ENCODE assay signal across 26 cellular contexts in the genomic region with DNA sequence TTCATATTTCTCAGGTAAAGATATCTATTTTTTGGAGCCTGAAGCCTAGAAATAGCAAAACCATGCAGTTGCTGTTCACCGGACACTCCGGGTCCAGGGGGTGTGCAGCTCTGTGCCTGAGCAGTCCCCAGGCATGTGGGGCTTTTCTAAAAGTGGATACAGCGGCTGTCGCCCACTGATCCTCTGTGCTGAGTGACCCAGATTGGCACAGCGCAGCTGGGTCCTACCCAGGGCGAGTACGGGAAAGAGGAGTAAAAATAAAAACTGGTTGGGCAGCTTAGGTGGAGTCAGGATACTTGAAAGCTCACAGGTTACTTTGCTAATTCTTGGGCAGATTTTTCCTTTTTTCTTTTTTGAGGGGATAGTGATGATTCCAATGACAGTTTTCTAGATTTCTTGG.
DNase-seq lines count a peak whose midpoint lies in the region; ATAC-seq and TF ChIP-seq lines count a peak whose summit lies in the region.
"Had no signal": no experiment of that assay in that cellular context is flagged by ENCODE, and none has a peak within 500 bp of the region (broad histone marks: within the 10 kb centered on the region; RNA-seq: fewer than 3 reads in every experiment).

No MANE protein-coding gene starts in this region.

- H3F3A ChIP-seq in PC-3 (ENCODE audit: low read length, unreplicated experiment) = no peaks in the 10 kb centered on the region

- no peak overlapping the region for H2AFZ ChIP-seq in PC-3 (ENCODE audit: low read length)

- TF ChIP-seq CTCF in PC-3 (conservative IDR thresholded peaks at IDR 0.05; ENCODE audit: low read depth, low read length) = no peak
- no peak for TF ChIP-seq CTCF in mesothelial cell of epicardium (IDR thresholded peaks at IDR 0.05; ENCODE audit: unreplicated experiment)
- TF ChIP-seq CTCF in thoracic aorta (IDR thresholded peaks at IDR 0.05) = no peak

- POLR2A ChIA-PET in PC-3 (lab: Charles Lee; ENCODE audit: unreplicated experiment) = no interaction called here

- H4K20me1 ChIP-seq in PC-3 (ENCODE audit: low read length) = no peaks in the 10 kb centered on the region

- no peak overlapping the region for H3K9ac ChIP-seq in PC-3 (ENCODE audit: low read length)

- H3K79me2 ChIP-seq in PC-3 (ENCODE audit: low read length) = 0 out of 2 replicates have a peak, but pooled peaks cover 13% of the 10 kb centered on the region

- no peak overlapping the region for H3K4me3 Mint-ChIP-seq in mesothelial cell of epicardium
- H3K4me3 Mint-ChIP-seq in T-helper 2 cell treated with Interferon-gamma antibody and Interleukin-4, amounts not matched to agents 5 μg/mL and 100 μg/mL, for 36 hours = no peak overlapping the region
- no peak overlapping the region for H3K4me3 Mint-ChIP-seq in stimulated activated naive CD8-positive, alpha-beta T cell treated with anti-CD3 and anti-CD28 coated beads, Interleukin-15, amount 100 ng/mL, for 72 hours
- H3K4me3 Mint-ChIP-seq: activated CD4-positive, alpha-beta memory T cell treated with anti-CD3 and anti-CD28 coated beads for 36 hours; activated naive CD8-positive, alpha-beta T cell treated with anti-CD3 and anti-CD28 coated beads, Interleukin-2, amount 10 ng/mL, durations not matched to agents 7 days and 5 days; nephron progenitor cell had no signal

- CTCF ChIA-PET in PC-3 (lab: Charles Lee) = no interaction called here

- peaks cover 16% of the 10 kb centered on the region for H3K9me3 Mint-ChIP-seq in mesothelial cell of epicardium
- H3K9me3 Mint-ChIP-seq in T-helper 2 cell treated with Interferon-gamma antibody and Interleukin-4, amounts not matched to agents 5 μg/mL and 100 μg/mL, for 36 hours = peaks cover 3% of the 10 kb centered on the region
- H3K9me3 Mint-ChIP-seq in stimulated activated naive CD8-positive, alpha-beta T cell treated with anti-CD3 and anti-CD28 coated beads, Interleukin-15, amount 100 ng/mL, for 72 hours = peaks cover 9 to 24% of the 10 kb centered on the region in 2 donors

- H3K4me3 ChIP-seq in PC-3 (ENCODE audit: low read length) = no peak overlapping the region
- H3K4me3 ChIP-seq in thoracic aorta = peak overlapping the region; percentile 32
- H3K4me3 ChIP-seq: HAP-1, skin epidermis had no signal

- H3K27me3 ChIP-seq in PC-3 (ENCODE audit: low read length) (no peaks in the 10 kb centered on the region), thoracic aorta (replicated peaks; ENCODE audit: insufficient read depth) (no peaks in the 10 kb centered on the region)

- BruUV-seq in PC-3 (replicated peaks; lab: Mats Ljungman, UMichigan) = no TSS peak

- H3K36me3 ChIP-seq in PC-3 (ENCODE audit: low read depth, low read length) = no peaks in the 10 kb centered on the region; the same call in 1 of the 2 replicates
- H3K36me3 ChIP-seq in thoracic aorta = no peaks in the 10 kb centered on the region
- H3K36me3 ChIP-seq: HAP-1 had no signal

- H3K27ac ChIP-seq in PC-3 (ENCODE audit: low read length) (no peak overlapping the region), thoracic aorta (no peak overlapping the region)
- H3K27ac ChIP-seq: epithelial cell of prostate, skin epidermis had no signal

- H3K27ac Mint-ChIP-seq in mesothelial cell of epicardium = peak overlapping the region; percentile 6
- no peak overlapping the region for H3K27ac Mint-ChIP-seq in T-helper 2 cell treated with Interferon-gamma antibody and Interleukin-4, amounts not matched to agents 5 μg/mL and 100 μg/mL, for 36 hours
- H3K27ac Mint-ChIP-seq in stimulated activated naive CD8-positive, alpha-beta T cell treated with anti-CD3 and anti-CD28 coated beads, Interleukin-15, amount 100 ng/mL, for 72 hours = no peak overlapping the region
- H3K27ac Mint-ChIP-seq: activated CD4-positive, alpha-beta memory T cell treated with anti-CD3 and anti-CD28 coated beads for 36 hours; activated naive CD8-positive, alpha-beta T cell treated with anti-CD3 and anti-CD28 coated beads, Interleukin-2, amount 10 ng/mL, durations not matched to agents 7 days and 5 days; nephron progenitor cell; progenitor cell of endocrine pancreas had no signal

- peak overlapping the region; percentile 63 for H3K4me2 ChIP-seq in PC-3 (ENCODE audit: low read length)

- H3K36me3 Mint-ChIP-seq in mesothelial cell of epicardium = peaks cover 12% of the 10 kb centered on the region
- no peaks in the 10 kb centered on the region for H3K36me3 Mint-ChIP-seq in T-helper 2 cell treated with Interferon-gamma antibody and Interleukin-4, amounts not matched to agents 5 μg/mL and 100 μg/mL, for 36 hours (ENCODE audit: low read depth)
- H3K36me3 Mint-ChIP-seq: activated CD4-positive, alpha-beta memory T cell treated with anti-CD3 and anti-CD28 coated beads for 36 hours; activated naive CD8-positive, alpha-beta T cell treated with anti-CD3 and anti-CD28 coated beads, Interleukin-2, amount 10 ng/mL, durations not matched to agents 7 days and 5 days had no signal

- peaks cover 12% of the 10 kb centered on the region; the same call in 1 of the 2 replicates for H3K4me1 ChIP-seq in PC-3 (ENCODE audit: insufficient read depth, low read length)
- H3K4me1 ChIP-seq in thoracic aorta (ENCODE audit: control insufficient read depth in 1 of 2, low read depth in 2 of 2) = peaks cover 22 to 83% of the 10 kb centered on the region in 2 donors
- H3K4me1 ChIP-seq: HAP-1 had no signal

- H3K4me1 Mint-ChIP-seq in mesothelial cell of epicardium = peaks cover 25% of the 10 kb centered on the region
- no peaks in the 10 kb centered on the region for H3K4me1 Mint-ChIP-seq in T-helper 2 cell treated with Interferon-gamma antibody and Interleukin-4, amounts not matched to agents 5 μg/mL and 100 μg/mL, for 36 hours (ENCODE audit: low read depth)
- no peaks in the 10 kb centered on the region for H3K4me1 Mint-ChIP-seq in stimulated activated naive CD8-positive, alpha-beta T cell treated with anti-CD3 and anti-CD28 coated beads, Interleukin-15, amount 100 ng/mL, for 72 hours
- H3K4me1 Mint-ChIP-seq: activated naive CD8-positive, alpha-beta T cell treated with anti-CD3 and anti-CD28 coated beads, Interleukin-2, amount 10 ng/mL, durations not matched to agents 7 days and 5 days had no signal

- H3K27me3 Mint-ChIP-seq in mesothelial cell of epicardium (ENCODE audit: low read depth) = no peaks in the 10 kb centered on the region
- H3K27me3 Mint-ChIP-seq in T-helper 2 cell treated with Interferon-gamma antibody and Interleukin-4, amounts not matched to agents 5 μg/mL and 100 μg/mL, for 36 hours (ENCODE audit: low read depth) = no peaks in the 10 kb centered on the region
- H3K27me3 Mint-ChIP-seq in stimulated activated naive CD8-positive, alpha-beta T cell treated with anti-CD3 and anti-CD28 coated beads, Interleukin-15, amount 100 ng/mL, for 72 hours = peaks cover 9% of the 10 kb centered on the region
- H3K27me3 Mint-ChIP-seq: activated naive CD8-positive, alpha-beta T cell treated with anti-CD3 and anti-CD28 coated beads, Interleukin-2, amount 10 ng/mL, durations not matched to agents 7 days and 5 days had no signal

- intact Hi-C loops in PC-3 (cut with micrococcal nuclease) (no loop called here), Right ventricle myocardium superior (cut with DNase I) (no loop called here)

- H3K9me3 ChIP-seq in PC-3 (ENCODE audit: low read length) (no peaks in the 10 kb centered on the region), thoracic aorta (no peaks in the 10 kb centered on the region)
- H3K9me3 ChIP-seq: HAP-1 had no signal

- no peaks in the 10 kb centered on the region for H3K9me2 ChIP-seq in PC-3 (replicated peaks; ENCODE audit: low read length)

- ATAC-seq in PC-3 (0 out of 2 replicates have a peak, but pooled peaks have one; percentile 38), Right ventricle myocardium superior (ENCODE audit: poor library complexity) (peak; percentile 72), thoracic aorta (ENCODE audit: insufficient number of reproducible peaks, low FRiP score, low read depth) (no peak), HG02610 (IDR thresholded peaks at IDR 0.05; ENCODE audit: unreplicated experiment) (no peak)
- no peak for ATAC-seq in stimulated activated naive CD8-positive, alpha-beta T cell treated with anti-CD3 and anti-CD28 coated beads, Interleukin-15, amount 100 ng/mL, for 72 hours

- peak; percentile 27 for DNase-seq in PC-3
- peak; percentile 51 for DNase-seq in Right ventricle myocardium superior
- no peak for DNase-seq in mesothelial cell of epicardium (ENCODE audit: low spot score in 2 of 2, unreplicated experiment in 2 of 2)
- DNase-seq in thoracic aorta (ENCODE audit: low spot score) = no peak
- DNase-seq in T-helper 2 cell treated with Interferon-gamma antibody and Interleukin-4, amounts not matched to agents 5 μg/mL and 100 μg/mL, for 36 hours (ENCODE audit: low spot score) = no peak
- DNase-seq in stimulated activated naive CD8-positive, alpha-beta T cell treated with anti-CD3 and anti-CD28 coated beads, Interleukin-15, amount 100 ng/mL, for 72 hours = no peak
- DNase-seq: activated CD4-positive, alpha-beta memory T cell treated with anti-CD3 and anti-CD28 coated beads for 36 hours; activated CD4-positive, CD25-positive, alpha-beta regulatory T cell; activated effector memory CD4-positive, alpha-beta T cell treated with Interleukin-2 at 50 U/mL for 16 hours; activated naive CD8-positive, alpha-beta T cell treated with anti-CD3 and anti-CD28 coated beads, Interleukin-2, amount 10 ng/mL, durations not matched to agents 7 days and 5 days; C1 segment of cervical spinal cord; cerebellar nuclear complex; Karpas-422; midbrain; MV-4-11; NCI-H146; NCI-H774; nephron progenitor cell; stimulated activated CD4-positive, alpha-beta T cell treated with anti-CD3 and anti-CD28 coated beads, Interleukin-2, amount 100 ng/mL, for 24 hours; substantia nigra; T1000 had no signal

Comparison
In these comparisons a context has a peak if more than half of its experiments do, and no peak if none do; other contexts are left out.
1. ATAC-seq: peak in PC-3 (single experiment) and Right ventricle myocardium superior (single experiment); none in thoracic aorta (single experiment), stimulated activated naive CD8-positive, alpha-beta T cell treated with anti-CD3 and anti-CD28 coated beads, Interleukin-15, amount 100 ng/mL, for 72 hours (single experiment) and HG02610 (single experiment).
2. DNase-seq: peak in PC-3 (single experiment) and Right ventricle myocardium superior (single experiment); none in mesothelial cell of epicardium (0 of 2), thoracic aorta (single experiment), T-helper 2 cell treated with Interferon-gamma antibody and Interleukin-4, amounts not matched to agents 5 μg/mL and 100 μg/mL, for 36 hours (single experiment) and stimulated activated naive CD8-positive, alpha-beta T cell treated with anti-CD3 and anti-CD28 coated beads, Interleukin-15, amount 100 ng/mL, for 72 hours (0 of 2).